ENCODE assay signal across 20 cellular contexts in genomic region chr16:57878586-57878985, GRCh38.
"Had no signal": no experiment of that assay in that cellular context is flagged by ENCODE, and none has a peak within 500 bp of the region (broad histone marks: within the 10 kb centered on the region; RNA-seq: fewer than 3 reads in every experiment).

No MANE protein-coding gene starts in this region.

- H3K4me1 Mint-ChIP-seq: naive thymus-derived CD8-positive, alpha-beta T cell had no signal

- H3K4me1 ChIP-seq: psoas muscle, right lobe of liver had no signal

- H3K4me3 Mint-ChIP-seq: naive thymus-derived CD8-positive, alpha-beta T cell had no signal

- H3K27ac Mint-ChIP-seq: naive thymus-derived CD8-positive, alpha-beta T cell had no signal

- H3K9me3 Mint-ChIP-seq: naive thymus-derived CD8-positive, alpha-beta T cell had no signal

- ATAC-seq: esophagus mucosa; heart right ventricle; mucosa of descending colon; naive thymus-derived CD8-positive, alpha-beta T cell; psoas muscle; right lobe of liver had no signal

- H3K36me3 ChIP-seq: heart right ventricle, neutrophil, right lobe of liver had no signal

- H3K9me3 ChIP-seq: heart right ventricle, mucosa of descending colon, neutrophil, psoas muscle, right lobe of liver had no signal

- DNase-seq: effector memory CD4-positive, alpha-beta T cell; heart right ventricle; hypothalamus; kidney glomerular epithelial cell; mammary epithelial cell; mucosa of descending colon; naive thymus-derived CD8-positive, alpha-beta T cell; psoas muscle; retina; right lobe of liver; stimulated activated CD4-positive, alpha-beta T cell treated with anti-CD3 and anti-CD28 coated beads, Interleukin-15, amount 100 ng/mL, for 24 hours; stimulated activated CD4-positive, alpha-beta T cell treated with anti-CD3 and anti-CD28 coated beads, Interleukin-1b, Interleukin-23, amount 100 ng/mL, for 48 hours; stimulated activated CD4-positive, alpha-beta T cell treated with anti-CD3 and anti-CD28 coated beads, Interleukin-4, amount 100 ng/mL, for 24 hours; stimulated activated naive CD4-positive, alpha-beta T cell; trophoblast cell had no signal

- H3K27me3 ChIP-seq: right lobe of liver had no signal

- H3K27ac ChIP-seq: heart right ventricle, neutrophil, psoas muscle, right lobe of liver had no signal

- H3K4me3 ChIP-seq: heart right ventricle, mucosa of descending colon, psoas muscle, right lobe of liver had no signal

- H3K36me3 Mint-ChIP-seq: naive thymus-derived CD8-positive, alpha-beta T cell had no signal

- FAIRE-seq: endometrium, frontal cortex, islet of Langerhans had no signal
